In the genomic region with DNA sequence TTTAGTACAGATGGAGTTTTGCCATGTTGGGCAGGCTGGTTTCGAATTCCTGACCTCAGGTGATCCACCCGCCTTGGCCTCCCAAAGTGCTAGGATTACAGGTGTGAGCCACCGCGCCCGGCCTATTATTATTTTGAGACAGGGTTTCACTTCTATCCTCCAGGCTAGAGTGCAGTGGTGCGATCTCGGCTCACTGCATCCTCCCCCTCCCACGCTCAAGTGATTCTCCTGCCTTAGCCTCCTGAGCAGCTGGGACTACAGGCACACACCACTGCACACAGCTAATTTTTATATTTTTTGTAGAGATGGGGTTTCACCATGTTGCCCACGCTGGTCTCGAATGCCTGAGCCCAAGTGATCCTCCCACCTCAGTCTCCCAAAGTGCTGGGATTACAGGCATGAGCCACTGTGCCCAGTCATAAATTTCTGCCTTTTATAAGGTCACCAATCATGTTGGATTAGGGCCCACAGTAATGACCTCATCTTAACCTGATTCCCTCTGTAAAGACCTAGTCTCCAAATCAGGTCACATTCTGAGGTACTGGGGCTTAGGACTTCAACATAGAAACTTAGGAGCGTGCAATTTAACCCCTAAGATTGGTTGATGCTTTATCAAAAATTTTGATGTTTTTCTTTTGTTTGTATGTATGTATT, we compare ENCODE assay signal across 10 cellular contexts. TPM values are rescaled to one million over a fixed set of nuclear protein-coding genes. Genes with fewer than 3 reads are reported as not detected.
DNase-seq lines count a peak whose midpoint lies in the region; ATAC-seq and TF ChIP-seq lines count a peak whose summit lies in the region.
"Not testable (repeated sequence)": the region's sequence is repeated elsewhere in the genome, so short reads cannot be mapped to it uniquely, and the experiment has no call there.
"Had no signal": no experiment of that assay in that cellular context is flagged by ENCODE, and none has a peak within 500 bp of the region (broad histone marks: within the 10 kb centered on the region; RNA-seq: fewer than 3 reads in every experiment).

No MANE protein-coding gene starts in this region.

- H3K27ac ChIP-seq in Karpas-422 (ENCODE audit: low read length), result 0 out of 2 replicates have a peak overlapping the region, but pooled peaks have one; percentile 24
- peak overlapping the region; percentile 76 for H3K27ac ChIP-seq in left ventricle myocardium inferior (replicated peaks)
- H3K27ac ChIP-seq in lower lobe of right lung, result peak overlapping the region; percentile 65
- H3K27ac ChIP-seq in spleen, result peak overlapping the region; percentile 27 to 79 (median 64)

- H3K4me3 Mint-ChIP-seq in activated B cell treated with CpG ODN at 0.5 μM for 24 hours, result peak overlapping the region; percentile 8

- DNase-seq in GM12865 (ENCODE audit: low read depth), result peak; percentile 60
- peak; percentile 61 for DNase-seq in Karpas-422
- DNase-seq in activated B cell treated with CpG ODN at 0.5 μM for 24 hours, left ventricle myocardium inferior, lower lobe of right lung, spleen: not testable (repeated sequence)

- intact Hi-C loops in activated B cell treated with CpG ODN at 0.5 μM for 24 hours (cut with micrococcal nuclease); lower lobe of right lung (cut with DNase I): not testable (repeated sequence)
- intact Hi-C loops in left ventricle myocardium inferior (cut with micrococcal nuclease), result loop anchor here (10.0 kb wide), 1 partner anchor 45 kb away; the partner anchor contains the start of gene BAX
- intact Hi-C loops in spleen (cut with DNase I; ENCODE audit: low total_unique reads), result loop anchor here (10.0 kb wide), 1 partner anchor 45 kb away; the partner anchor contains the start of gene BAX

- not testable (repeated sequence) for H3K27me3 Mint-ChIP-seq in activated B cell treated with CpG ODN at 0.5 μM for 24 hours

- not testable (repeated sequence) for H4K20me1 ChIP-seq in Karpas-422 (ENCODE audit: insufficient read depth, low read depth, low read length)

- not testable (repeated sequence) for H3K4me1 ChIP-seq in Karpas-422 (ENCODE audit: low read length)
- peaks cover 29% of the 10 kb centered on the region for H3K4me1 ChIP-seq in left ventricle myocardium inferior
- peaks cover 12% of the 10 kb centered on the region for H3K4me1 ChIP-seq in lower lobe of right lung
- peaks cover 0 to 43% (median 21%) of the 10 kb centered on the region in 6 donors for H3K4me1 ChIP-seq in spleen

- not testable (repeated sequence) for H3K9me2 ChIP-seq in Karpas-422 (replicated peaks; ENCODE audit: insufficient read depth, low read length)

- not testable (repeated sequence) for H3K9ac ChIP-seq in Karpas-422 (ENCODE audit: low read length)

- H3K9me3 Mint-ChIP-seq in activated B cell treated with CpG ODN at 0.5 μM for 24 hours, result not testable (repeated sequence)

- not testable (repeated sequence) for H2AFZ ChIP-seq in Karpas-422 (ENCODE audit: low read length)

- WGBS in spleen, 5 donors, result 68 to 85% (median 81%) methylated on average over 11 of the region's 11 CpGs

- not testable (repeated sequence) for H3K4me3 ChIP-seq in GM12865 (ENCODE audit: low read depth, low read length); Karpas-422 (ENCODE audit: low read length); left ventricle myocardium inferior; lower lobe of right lung; spleen

- H3K36me3 ChIP-seq in Karpas-422 (ENCODE audit: insufficient read depth, low read length), result not testable (repeated sequence)
- H3K36me3 ChIP-seq in left ventricle myocardium inferior (peaks cover 97% of the 10 kb centered on the region), lower lobe of right lung (peaks cover 98% of the 10 kb centered on the region), spleen (peaks cover 0 to 100% (median 88%) of the 10 kb centered on the region in 6 donors)

- peaks cover 73% of the 10 kb centered on the region for H3K36me3 Mint-ChIP-seq in activated B cell treated with CpG ODN at 0.5 μM for 24 hours (ENCODE audit: low read depth)

- H3K9me3 ChIP-seq in Karpas-422 (ENCODE audit: low read length); left ventricle myocardium inferior (replicated peaks); lower lobe of right lung; spleen: not testable (repeated sequence)

- not testable (repeated sequence) for H3K27me3 ChIP-seq in Karpas-422 (ENCODE audit: low read length); left ventricle myocardium inferior (ENCODE audit: low read depth); lower lobe of right lung (ENCODE audit: low read depth); spleen (replicated peaks in 1 of 7)

- POLR2A ChIA-PET in activated B cell treated with CpG ODN at 0.5 μM for 24 hours (lab: Charles Lee), result interaction anchor here (1.5 kb wide), 1 partner anchor 9 kb away, joined by 4 read pairs; the partner anchor contains the start of gene NUCB1

- not testable (repeated sequence) for TF ChIP-seq POLR2A in spleen (IDR thresholded peaks at IDR 0.05)

- H3K79me2 ChIP-seq in Karpas-422 (ENCODE audit: low read length), result not testable (repeated sequence)

- CTCF ChIA-PET in activated B cell treated with CpG ODN at 0.5 μM for 24 hours (lab: Charles Lee), result not testable (repeated sequence)

- not testable (repeated sequence) for TF ChIP-seq CTCF in GM12865 (IDR thresholded peaks at IDR 0.05; ENCODE audit: insufficient read depth, low read depth, low read length, missing control alignments); activated B cell treated with CpG ODN at 0.5 μM for 24 hours (IDR thresholded peaks at IDR 0.05); left ventricle myocardium inferior (IDR thresholded peaks at IDR 0.05; ENCODE audit: borderline replicate concordance); lower lobe of right lung (IDR thresholded peaks at IDR 0.05); spleen (IDR thresholded peaks at IDR 0.05 in 8 of 11, conservative IDR thresholded peaks at IDR 0.05 in 3 of 11)

- ATAC-seq in activated B cell treated with CpG ODN at 0.5 μM for 24 hours (ENCODE audit: low read depth), result peak; percentile 62
- not testable (repeated sequence) for ATAC-seq in lower lobe of right lung

- H3K4me1 Mint-ChIP-seq in activated B cell treated with CpG ODN at 0.5 μM for 24 hours, result peaks cover 10% of the 10 kb centered on the region

- peak overlapping the region; percentile 31 for H3K27ac Mint-ChIP-seq in activated B cell treated with CpG ODN at 0.5 μM for 24 hours

- H3K4me2 ChIP-seq in Karpas-422 (ENCODE audit: low read depth, low read length, poor library complexity, severe bottlenecking), result not testable (repeated sequence)

RNA-seq across cellular contexts. Expression of gene NUCB1, which starts 9.4 kb away (rescaled TPM):
- 57.5 and 98.2 TPM in 2 replicates for total RNA-seq in Karpas-422 (2014; rRNA removed; shearing (Covaris generic); ENCODE audit: low replicate concordance)
- total RNA-seq in activated B cell treated with CpG ODN at 0.5 μM for 24 hours (116 and 126 TPM in 2 replicates), left ventricle myocardium inferior (221 TPM), lower lobe of right lung (310 TPM), spleen (100 to 1,000 TPM; 217 to 321 (median 268) TPM)
- polyA plus RNA-seq in spleen, result 100 to 1,000 TPM in 1 of 3 donors, 10 to 100 TPM in 2; 67.6 to 125 (median 72.4) TPM

RNA-seq across cellular contexts. Expression of gene TULP2, which starts 11.0 kb away (rescaled TPM):
- total RNA-seq in Karpas-422 (2014; rRNA removed; shearing (Covaris generic); ENCODE audit: low replicate concordance), result not detected in 2 replicates
- total RNA-seq in activated B cell treated with CpG ODN at 0.5 μM for 24 hours (not detected in 2 replicates), left ventricle myocardium inferior (0.55 TPM), lower lobe of right lung (not detected), spleen (1 to 10 TPM in 3 of 7 donors, under 1 TPM in 3, not detected in 1; 0.34 to 5.0 (median 1.3) TPM)
- under 1 TPM in 2 of 3 donors, not detected in 1; 0.14 to 0.32 TPM for polyA plus RNA-seq in spleen
- total RNA-seq: A673, Calu3, NCI-H460, SK-MEL-5 had no signal

RNA-seq across cellular contexts. Expression of gene DHDH, which starts 23.9 kb away (rescaled TPM):
- 1.4 and 3.3 TPM in 2 replicates for total RNA-seq in Karpas-422 (2014; rRNA removed; shearing (Covaris generic); ENCODE audit: low replicate concordance)
- total RNA-seq in activated B cell treated with CpG ODN at 0.5 μM for 24 hours (not detected in 2 replicates), left ventricle myocardium inferior (not detected), lower lobe of right lung (1.9 TPM), spleen (1 to 10 TPM in 4 of 7 donors, under 1 TPM in 2, not detected in 1; 0.51 to 4.5 (median 2.5) TPM)
- 1 to 10 TPM; 1.2 to 2.6 (median 1.2) TPM for polyA plus RNA-seq in spleen
- total RNA-seq: A673, NCI-H460 had no signal

RNA-seq across cellular contexts. Expression of gene PPP1R15A, which starts 37.3 kb away (rescaled TPM):
- total RNA-seq in Karpas-422 (2014; rRNA removed; shearing (Covaris generic); ENCODE audit: low replicate concordance), result 22.6 and 31.3 TPM in 2 replicates
- total RNA-seq in activated B cell treated with CpG ODN at 0.5 μM for 24 hours, result 115 and 123 TPM in 2 replicates
- 76.4 TPM for total RNA-seq in left ventricle myocardium inferior
- total RNA-seq in lower lobe of right lung, result 80.4 TPM
- total RNA-seq in spleen, result 10 to 100 TPM; 30.2 to 74.2 (median 47.6) TPM
- polyA plus RNA-seq in spleen, result 10 to 100 TPM; 18.5 to 54.5 (median 21.5) TPM

RNA-seq across cellular contexts. Expression of gene PLEKHA4, which starts 41.1 kb away (rescaled TPM):
- total RNA-seq in Karpas-422 (2014; rRNA removed; shearing (Covaris generic); ENCODE audit: low replicate concordance), result not detected in 2 replicates
- total RNA-seq in activated B cell treated with CpG ODN at 0.5 μM for 24 hours, result 5.7 and 6.4 TPM in 2 replicates
- total RNA-seq in left ventricle myocardium inferior, result 24.7 TPM
- total RNA-seq in lower lobe of right lung, result 21.2 TPM
- 10 to 100 TPM in 6 of 7 donors, 1 to 10 TPM in 1; 8.6 to 24.2 (median 16.0) TPM for total RNA-seq in spleen
- 10 to 100 TPM; 12.2 to 20.6 (median 13.8) TPM for polyA plus RNA-seq in spleen

Comparison
In these comparisons a context has a peak if more than half of its experiments do, and no peak if none do; other contexts are left out.
1. H3K27ac ChIP-seq: peak in every context shown above with its lines; median percentile 76 in left ventricle myocardium inferior; 65 in lower lobe of right lung; 64 in spleen; 24 in Karpas-422.